14 cellular contexts compared by ENCODE assay signal in genomic region chr15:98938105-98938417, GRCh38.
DNase-seq lines count a peak whose midpoint lies in the region; ATAC-seq and TF ChIP-seq lines count a peak whose summit lies in the region.
"Had no signal": no experiment of that assay in that cellular context is flagged by ENCODE, and none has a peak within 500 bp of the region (broad histone marks: within the 10 kb centered on the region; RNA-seq: fewer than 3 reads in every experiment).

No MANE protein-coding gene starts in this region.

- peaks cover 37% of the 10 kb centered on the region for H3K36me3 Mint-ChIP-seq in neural progenitor cell

- no peaks in the 10 kb centered on the region for H3K79me2 ChIP-seq in neural progenitor cell (ENCODE audit: low read depth)

- H3K27me3 ChIP-seq in neural progenitor cell, result no peaks in the 10 kb centered on the region

- H3F3A ChIP-seq in neural progenitor cell (ENCODE audit: low read depth), result no peaks in the 10 kb centered on the region

- H2AFZ ChIP-seq in neural progenitor cell (replicated peaks), result no peak overlapping the region

- peaks cover 14% of the 10 kb centered on the region for H3K4me1 Mint-ChIP-seq in neural progenitor cell
- H3K4me1 Mint-ChIP-seq: T-helper 17 cell had no signal

- H3K27me3 Mint-ChIP-seq in neural progenitor cell (ENCODE audit: insufficient read depth, low read depth), result peaks cover 2% of the 10 kb centered on the region
- H3K27me3 Mint-ChIP-seq: T-helper 17 cell had no signal

- no peak overlapping the region for H3K27ac ChIP-seq in neural progenitor cell
- H3K27ac ChIP-seq: thoracic aorta had no signal

- peak; percentile 13 for ATAC-seq in GM18519 (IDR thresholded peaks at IDR 0.05; ENCODE audit: low FRiP score, unreplicated experiment)
- peak; percentile 34 for ATAC-seq in GM19467 (IDR thresholded peaks at IDR 0.05; ENCODE audit: unreplicated experiment)
- peak; percentile 29 for ATAC-seq in HG02852 (IDR thresholded peaks at IDR 0.05; ENCODE audit: unreplicated experiment)
- peak; percentile 43 for ATAC-seq in HG03521 (IDR thresholded peaks at IDR 0.05; ENCODE audit: unreplicated experiment)
- no peak for ATAC-seq in HG02970 (IDR thresholded peaks at IDR 0.05; ENCODE audit: low FRiP score, unreplicated experiment)
- ATAC-seq: effector memory CD8-positive, alpha-beta T cell; left lobe of liver; T-helper 17 cell had no signal

- no peak overlapping the region for H3K4me2 ChIP-seq in neural progenitor cell

- no peaks in the 10 kb centered on the region for H3K9me3 Mint-ChIP-seq in neural progenitor cell
- H3K9me3 Mint-ChIP-seq: effector memory CD8-positive, alpha-beta T cell had no signal

- H3K9ac ChIP-seq in neural progenitor cell, result no peak overlapping the region

- DNase-seq in neural progenitor cell (ENCODE audit: low spot score) (no peak), foreskin melanocyte (no peak)
- DNase-seq in activated CD4-positive, CD25-positive, alpha-beta regulatory T cell (lab: John Stamatoyannopoulos, UW), result no peak
- DNase-seq: central memory CD4-positive, alpha-beta T cell; effector memory CD8-positive, alpha-beta T cell; NCI-H187; T-helper 17 cell had no signal

- no peaks in the 10 kb centered on the region for H3K9me3 ChIP-seq in neural progenitor cell (ENCODE audit: low read depth)
- H3K9me3 ChIP-seq: thoracic aorta had no signal

- TF ChIP-seq CTCF in neural progenitor cell (IDR thresholded peaks at IDR 0.05), result no peak

- no peak overlapping the region for H3K27ac Mint-ChIP-seq in neural progenitor cell
- H3K27ac Mint-ChIP-seq: effector memory CD8-positive, alpha-beta T cell had no signal

- no peaks in the 10 kb centered on the region for H3K4me1 ChIP-seq in neural progenitor cell

- no peak overlapping the region for H3K4me3 ChIP-seq in neural progenitor cell
- H3K4me3 ChIP-seq: thoracic aorta had no signal

- H3K36me3 ChIP-seq in neural progenitor cell, result no peaks in the 10 kb centered on the region

- H3K4me3 Mint-ChIP-seq in neural progenitor cell, result no peak overlapping the region
- H3K4me3 Mint-ChIP-seq: effector memory CD8-positive, alpha-beta T cell; T-helper 17 cell had no signal

- H4K20me1 ChIP-seq in neural progenitor cell (ENCODE audit: low read depth), result no peaks in the 10 kb centered on the region
